Comparison of ENCODE assay signal across 8 cellular contexts in the genomic region with DNA sequence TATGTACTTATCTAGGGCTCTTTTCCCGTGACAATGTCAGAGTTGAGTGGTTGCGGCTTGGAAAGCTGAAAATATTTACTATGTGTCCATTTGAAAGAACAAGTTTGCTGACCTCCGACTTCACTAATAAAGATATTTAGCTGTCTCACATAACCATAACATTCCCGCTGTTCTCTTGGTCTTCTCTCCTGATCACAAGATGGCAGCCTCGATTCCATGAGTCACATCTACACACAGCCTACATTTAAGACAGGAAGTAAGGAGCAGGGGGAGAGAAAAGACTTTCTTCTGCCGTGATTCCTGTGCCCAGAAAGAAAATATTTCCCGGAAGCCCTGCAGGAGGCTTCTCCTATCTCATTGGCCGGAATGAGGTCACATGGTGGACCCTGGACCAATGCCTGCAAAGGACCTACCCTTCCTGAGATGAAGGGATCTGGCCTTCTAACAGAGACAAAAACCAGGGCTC. TPM values are rescaled to one million over a fixed set of nuclear protein-coding genes. Genes with fewer than 3 reads are reported as not detected.
DNase-seq lines count a peak whose midpoint lies in the region; ATAC-seq, FAIRE-seq and TF ChIP-seq lines count a peak whose summit lies in the region.

No MANE protein-coding gene starts in this region.

- H3K27ac ChIP-seq in A549 (no peak overlapping the region), ascending aorta (peak overlapping the region; percentile 50 to 57)

- intact Hi-C loops in ascending aorta (cut with DNase I) (loop anchor here (2.0 to 10.0 kb wide), 7 partner anchors 39 to 769 kb away; partner anchors contain the start of gene CD82), left colon (cut with DNase I, micrococcal nuclease) (loop anchor here in 1 of 2 donors (2.0 to 10.0 kb wide), 2 partner anchors 223 to 389 kb away; no protein-coding TSS in a partner anchor)

- H3K9me3 Mint-ChIP-seq in immature natural killer cell = no peaks in the 10 kb centered on the region

- 61% methylated on average over 8 of the region's 8 CpGs for WGBS in A549 (ENCODE audit: missing lambda C conversion rate)

- TF ChIP-seq RAD21 in A549 (conservative IDR thresholded peaks at IDR 0.05 in 1 of 2, IDR thresholded peaks at IDR 0.05 in 1 of 2) = no peak

- TF ChIP-seq EP300 in A549 (IDR thresholded peaks at IDR 0.05) = no peak

- peak in 1 of 2 experiments; percentile 71; a peak in 3 of 6 replicates for ATAC-seq in A549
- ATAC-seq in left colon = peak; percentile 32
- ATAC-seq in HG02970 (IDR thresholded peaks at IDR 0.05; ENCODE audit: low FRiP score, unreplicated experiment) = no peak

- no peaks in the 10 kb centered on the region; the same call in 2 of the 3 replicates for H3K4me1 ChIP-seq in A549
- peaks cover 3 to 5% of the 10 kb centered on the region in 2 donors for H3K4me1 ChIP-seq in ascending aorta

- H3K27me3 ChIP-seq in ascending aorta = no peaks in the 10 kb centered on the region

- CTCF ChIA-PET in A549 (lab: Yijun Ruan, JAX) = interaction anchor here (0.6 to 12.8 kb wide), 31 partner anchors 9 to 708 kb away, joined by 3 to 320 read pairs (median 4); no protein-coding TSS in a partner anchor

- POLR2A ChIA-PET in A549 (lab: Yijun Ruan, JAX) = no interaction called here

- no peak overlapping the region for H3K27ac Mint-ChIP-seq in immature natural killer cell

- H3K4me3 ChIP-seq in A549 (no peak overlapping the region), ascending aorta (peak overlapping the region; percentile 28 to 53)

- no peaks in the 10 kb centered on the region for H3K36me3 ChIP-seq in ascending aorta

- DNase-seq in A549 (ENCODE audit: low read depth in 1 of 2, low spot score in 1 of 2) (peak; percentile 36 to 52), HTR-8/SVneo (ENCODE audit: insufficient read length, low spot score) (peak; percentile 21), ascending aorta (ENCODE audit: low spot score in 2 of 2) (no peak), left colon (peak in 1 of 2 donors; percentile 16), immature natural killer cell (no peak), NCI-H1930 (lab: John Stamatoyannopoulos, UW) (no peak), NCI-H146 treated with DMSO at 0.1 percent for 48 hours (lab: John Stamatoyannopoulos, UW; ENCODE audit: unreplicated experiment) (no peak)

- TF ChIP-seq CTCF in A549 (IDR thresholded peaks at IDR 0.05) (no peak), ascending aorta (IDR thresholded peaks at IDR 0.05) (no peak)

- H3K4me3 Mint-ChIP-seq in immature natural killer cell = no peak overlapping the region

- no peak for FAIRE-seq in A549 (lab: Jason Lieb, UNC)
- FAIRE-seq in HTR-8/SVneo (lab: Jason Lieb, UNC) = no peak

- no peak overlapping the region for H3K4me2 ChIP-seq in A549

- no peaks in the 10 kb centered on the region for H3K4me1 Mint-ChIP-seq in immature natural killer cell

- H3K9me3 ChIP-seq in A549 (no peaks in the 10 kb centered on the region), ascending aorta (no peaks in the 10 kb centered on the region)

- peaks cover 3 to 16% (median 6%) of the 10 kb centered on the region in 3 donors for H3K27me3 Mint-ChIP-seq in immature natural killer cell (ENCODE audit: low read depth in 3 of 3)

- no peaks in the 10 kb centered on the region for H3K36me3 Mint-ChIP-seq in immature natural killer cell

- no peak for TF ChIP-seq POLR2A in A549 (IDR thresholded peaks at IDR 0.05; ENCODE audit: low read length)

TF ChIP-seq in A549, 52 proteins besides CTCF, POLR2A, EP300 and RAD21:
- TF ChIP-seq HOXB5 (CRISPR knock-in tag; IDR thresholded peaks at IDR 0.05) (no peak), USF2 (IDR thresholded peaks at IDR 0.05) (peak; percentile 67)

RNA-seq across cellular contexts. Expression of gene SYT13, which starts 47.4 kb away (rescaled TPM):
- polyA plus RNA-seq in A549 (2011; rRNA removed) (8.1 and 10.7 TPM in 2 replicates), A549 (2017; fragmentation: RNase III; extraction: RNeasy Plus Mini Kit Qiagen cat#74134 plus additional on column Dnase treatment) (8.1 to 13.1 TPM (median 12.9 TPM) in 3 replicates), immature natural killer cell (not detected)
- 2.4 and 2.9 TPM in 2 replicates for polyA plus RNA-seq in A549 (2012; cell fraction: cytosol; rRNA removed)
- 2.9 and 3.6 TPM in 2 replicates for polyA plus RNA-seq in A549 (2012; cell fraction: nucleus; rRNA removed)
- polyA minus RNA-seq in A549 (2011; rRNA and poly(A)+ RNA removed) = 31.3 and 31.5 TPM in 2 replicates
- total RNA-seq in ascending aorta (not detected), left colon (10 to 100 TPM; 22.4 to 23.0 TPM)

Comparison
In these comparisons a context has a peak if more than half of its experiments do, and no peak if none do; other contexts are left out.
1. DNase-seq: peak in A549 (2 of 2) and HTR-8/SVneo (single experiment); none in ascending aorta (0 of 2), immature natural killer cell (0 of 3), NCI-H1930 (0 of 2) and NCI-H146 treated with DMSO at 0.1 percent for 48 hours (single experiment).
2. H3K27ac ChIP-seq: peak in ascending aorta (2 of 2); none in A549 (0 of 2).
3. RNA of gene SYT13, which starts 47.4 kb away (total RNA-seq): 22.4 to 23.0 TPM in left colon; not detected in ascending aorta (single experiment); every median in the first group is over 10 times any median in the second.